5 cellular contexts compared by ENCODE assay signal in genomic region chr7:3678411-3678810, GRCh38.
"Had no signal": no experiment of that assay in that cellular context is flagged by ENCODE, and none has a peak within 500 bp of the region (broad histone marks: within the 10 kb centered on the region; RNA-seq: fewer than 3 reads in every experiment).

No MANE protein-coding gene starts in this region.

- DNase-seq: IMR-90, KBM-7, KG1 had no signal

- FAIRE-seq: HepG2, K562 had no signal

- ATAC-seq: HepG2, K562 had no signal
